In the genomic region with DNA sequence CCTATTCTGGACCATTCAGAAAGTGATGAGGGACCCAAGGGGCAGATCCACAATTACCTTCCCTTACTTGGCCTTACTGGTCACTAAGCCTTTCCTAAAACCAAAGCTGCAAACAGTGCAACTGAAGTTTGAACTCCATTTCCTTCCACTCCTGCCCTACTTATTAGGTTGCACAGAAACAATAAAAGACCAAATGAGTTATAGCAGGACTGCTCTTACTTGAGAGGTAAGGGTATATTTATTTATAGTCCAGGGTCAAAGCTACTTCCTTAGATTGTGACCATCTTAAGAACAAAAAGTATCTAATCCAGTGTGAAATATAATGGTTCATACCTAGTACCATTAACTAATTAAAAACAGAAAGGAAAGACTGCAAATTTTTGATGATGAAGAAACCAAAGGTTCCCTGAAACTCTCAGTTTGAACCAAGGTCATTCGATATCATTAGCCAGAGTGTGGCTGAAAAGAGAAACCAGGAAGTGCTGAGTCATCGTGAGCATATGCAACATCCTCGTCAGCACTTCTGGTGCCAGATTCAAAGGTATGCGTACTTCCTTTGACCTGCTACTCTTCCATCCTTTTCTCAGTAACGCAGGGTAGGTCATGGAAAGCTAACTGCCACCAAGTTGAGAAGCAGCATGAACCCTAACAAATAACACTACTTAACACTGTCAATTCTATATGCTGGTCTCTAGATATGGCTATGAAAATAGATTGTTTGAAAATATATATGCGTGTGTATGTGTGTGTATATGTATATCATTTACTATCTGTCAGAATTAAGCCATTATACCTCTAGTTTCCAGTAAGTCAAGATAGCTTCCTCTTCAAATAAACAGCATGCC, we compare ENCODE assay signal across 8 cellular contexts. TPM values are rescaled to one million over a fixed set of nuclear protein-coding genes. Genes with fewer than 3 reads are reported as not detected.
A peak's percentile ranks its signal among the peaks of the same experiment; 100 is the strongest.
DNase-seq lines count a peak whose midpoint lies in the region; ATAC-seq and TF ChIP-seq lines count a peak whose summit lies in the region.

No MANE protein-coding gene starts in this region.

- peak; percentile 68 to 81 (median 74) for DNase-seq in CD4-positive, alpha-beta memory T cell
- DNase-seq in NOMO-1 treated with DMSO at 0.1 percent for 48 hours (lab: John Stamatoyannopoulos, UW; ENCODE audit: unreplicated experiment): peak; percentile 99
- peak; percentile 21 for DNase-seq in germinal center (ENCODE audit: low spot score)
- DNase-seq in trophoblast cell: peak; percentile 27 to 68
- no peak for DNase-seq in cerebellar nuclear complex (lab: John Stamatoyannopoulos, UW)

- peak overlapping the region in 1 of 2 donors; percentile 28 for H3K4me3 ChIP-seq in CD4-positive, alpha-beta memory T cell (ENCODE audit: low read length in 2 of 2)
- no peak overlapping the region for H3K4me3 ChIP-seq in trophoblast cell (ENCODE audit: low read depth, low read length)

- peak overlapping the region; percentile 69 to 96 (median 81) for H3K27ac Mint-ChIP-seq in CD4-positive, alpha-beta memory T cell
- peak overlapping the region; percentile 98 for H3K27ac Mint-ChIP-seq in activated T-helper 17 cell treated with anti-CD3 and anti-CD28 coated beads, Interleukin-2, amount 50 U/mL, for 72 hours

- peak; percentile 78 for ATAC-seq in HG03159 (IDR thresholded peaks at IDR 0.05; ENCODE audit: unreplicated experiment)
- peak; percentile 65 for ATAC-seq in activated T-helper 17 cell treated with anti-CD3 and anti-CD28 coated beads, Interleukin-2, amount 50 U/mL, for 72 hours (replicated peaks)

- no peak overlapping the region for H2BK5ac ChIP-seq in trophoblast cell (ENCODE audit: low read depth, low read length, poor library complexity)

- H3K4me1 ChIP-seq in CD4-positive, alpha-beta memory T cell (ENCODE audit: insufficient read depth, low read length): peaks cover 37% of the 10 kb centered on the region
- peaks cover 0 to 2% of the 10 kb centered on the region in 2 experiments for H3K4me1 ChIP-seq in trophoblast cell (ENCODE audit: control insufficient read depth in 1 of 2, insufficient read depth in 2 of 2, low read length in 2 of 2)

- no peak overlapping the region for H3K23ac ChIP-seq in trophoblast cell (ENCODE audit: low read length)

- no peaks in the 10 kb centered on the region for H3K36me3 ChIP-seq in CD4-positive, alpha-beta memory T cell (ENCODE audit: insufficient read depth, low read length)
- no peaks in the 10 kb centered on the region for H3K36me3 ChIP-seq in trophoblast cell (ENCODE audit: control insufficient read depth in 1 of 2, insufficient read depth in 2 of 2, low read length in 2 of 2)

- peak overlapping the region; percentile 66 to 87 (median 80) for H3K4me3 Mint-ChIP-seq in CD4-positive, alpha-beta memory T cell
- peak overlapping the region; percentile 79 for H3K4me3 Mint-ChIP-seq in activated T-helper 17 cell treated with anti-CD3 and anti-CD28 coated beads, Interleukin-2, amount 50 U/mL, for 72 hours

- H3K79me1 ChIP-seq in trophoblast cell (ENCODE audit: low read length): peaks cover 1% of the 10 kb centered on the region

- H3K36me3 Mint-ChIP-seq in CD4-positive, alpha-beta memory T cell: peaks cover 3% of the 10 kb centered on the region in 2 donors
- H3K36me3 Mint-ChIP-seq in activated T-helper 17 cell treated with anti-CD3 and anti-CD28 coated beads, Interleukin-2, amount 50 U/mL, for 72 hours (ENCODE audit: low read depth): peaks cover 83% of the 10 kb centered on the region

- H4K8ac ChIP-seq in trophoblast cell (ENCODE audit: low read depth, low read length): no peak overlapping the region

- no peaks in the 10 kb centered on the region for H3K27me3 ChIP-seq in CD4-positive, alpha-beta memory T cell (ENCODE audit: insufficient read depth, low read length)
- H3K27me3 ChIP-seq in trophoblast cell (ENCODE audit: insufficient read depth, low read length): no peaks in the 10 kb centered on the region

- no peak overlapping the region for H3K14ac ChIP-seq in trophoblast cell (ENCODE audit: low read length)

- H3K9me3 Mint-ChIP-seq in CD4-positive, alpha-beta memory T cell: no peaks in the 10 kb centered on the region
- H3K9me3 Mint-ChIP-seq in activated T-helper 17 cell treated with anti-CD3 and anti-CD28 coated beads, Interleukin-2, amount 50 U/mL, for 72 hours: no peaks in the 10 kb centered on the region

- peak overlapping the region; percentile 46 for H3K27ac ChIP-seq in CD4-positive, alpha-beta memory T cell (ENCODE audit: low read depth, low read length)
- no peak overlapping the region for H3K27ac ChIP-seq in trophoblast cell (ENCODE audit: low read depth, low read length)

- H3K27me3 Mint-ChIP-seq in CD4-positive, alpha-beta memory T cell: no peaks in the 10 kb centered on the region
- H3K27me3 Mint-ChIP-seq in activated T-helper 17 cell treated with anti-CD3 and anti-CD28 coated beads, Interleukin-2, amount 50 U/mL, for 72 hours: no peaks in the 10 kb centered on the region

- H3K18ac ChIP-seq in trophoblast cell (ENCODE audit: low read length): no peak overlapping the region

- H2BK120ac ChIP-seq in trophoblast cell (ENCODE audit: insufficient read depth, low read length, poor library complexity): no peak overlapping the region

- CTCF ChIA-PET in CD4-positive, alpha-beta memory T cell (lab: Charles Lee; ENCODE audit: partially characterized antibody): interaction anchor here (0.8 to 13.5 kb wide), 2 partner anchors 23 to 176 kb away, joined by 3 to 122 read pairs; no protein-coding TSS in a partner anchor

- POLR2A ChIA-PET in CD4-positive, alpha-beta memory T cell (lab: Charles Lee; ENCODE audit: partially characterized antibody): interaction anchor here (1.1 to 8.2 kb wide), 4 partner anchors 11 to 92 kb away, joined by 4 to 82 read pairs (median 8); a partner anchor contains a TSS

- no peak overlapping the region for H3K4ac ChIP-seq in trophoblast cell (ENCODE audit: low read depth, low read length)

- no peak overlapping the region for H3K4me2 ChIP-seq in trophoblast cell (ENCODE audit: low read length)

- intact Hi-C loops in CD4-positive, alpha-beta memory T cell (cut with micrococcal nuclease): loop anchor here (1.0 to 10.0 kb wide), 2 partner anchors 23 to 1845 kb away; a partner anchor contains a TSS

- TF ChIP-seq POLR2A in GM19099 (IDR thresholded peaks at IDR 0.05; ENCODE audit: extremely low read depth, insufficient read length, low read depth): peak; percentile 36

- no peaks in the 10 kb centered on the region for H3K9me3 ChIP-seq in CD4-positive, alpha-beta memory T cell (ENCODE audit: control insufficient read depth in 1 of 2, low read length in 2 of 2)
- H3K9me3 ChIP-seq in trophoblast cell (ENCODE audit: insufficient read depth, low read depth, low read length): no peaks in the 10 kb centered on the region

- H4K12ac ChIP-seq in trophoblast cell (ENCODE audit: low read depth, low read length): no peak overlapping the region

- H3K79me2 ChIP-seq in trophoblast cell (ENCODE audit: control insufficient read depth, insufficient read depth, low read length, poor library complexity): no peaks in the 10 kb centered on the region

- H4K91ac ChIP-seq in trophoblast cell (ENCODE audit: low read depth, low read length): no peak overlapping the region

- H2AFZ ChIP-seq in trophoblast cell (ENCODE audit: insufficient read depth, low read length, poor library complexity): no peak overlapping the region

- H2BK12ac ChIP-seq in trophoblast cell (ENCODE audit: low read length): no peak overlapping the region

- WGBS in trophoblast cell (ENCODE audit: extremely low coverage, insufficient coverage, insufficient read length): no CpG with 5 or more reads among the region's 6 CpGs

- H3K9ac ChIP-seq in trophoblast cell (ENCODE audit: low read length): no peak overlapping the region

- H2AK5ac ChIP-seq in trophoblast cell (ENCODE audit: low read length): no peak overlapping the region

- peaks cover 32 to 53% (median 39%) of the 10 kb centered on the region in 4 donors for H3K4me1 Mint-ChIP-seq in CD4-positive, alpha-beta memory T cell
- H3K4me1 Mint-ChIP-seq in activated T-helper 17 cell treated with anti-CD3 and anti-CD28 coated beads, Interleukin-2, amount 50 U/mL, for 72 hours: peaks cover 35% of the 10 kb centered on the region

RNA-seq across cellular contexts. Expression of a gene that starts 26.8 kb away (rescaled TPM):
- 10 to 100 TPM; 21.2 to 23.6 TPM for total RNA-seq in CD4-positive, alpha-beta memory T cell
- 10 to 100 TPM; 18.4 to 21.0 TPM for polyA plus RNA-seq in CD4-positive, alpha-beta memory T cell
- 100 to 1,000 TPM; 151 to 222 TPM for total RNA-seq in activated T-helper 17 cell treated with anti-CD3 and anti-CD28 coated beads, Interleukin-2, amount 50 U/mL, for 72 hours
- polyA plus RNA-seq in trophoblast cell (2013): 29.5 and 33.6 TPM in 2 replicates

Comparison
In these comparisons a context has a peak if more than half of its experiments do, and no peak if none do; other contexts are left out.
1. DNase-seq: peak in CD4-positive, alpha-beta memory T cell (5 of 5), NOMO-1 treated with DMSO at 0.1 percent for 48 hours (single experiment), germinal center (single experiment) and trophoblast cell (2 of 2); none in cerebellar nuclear complex (0 of 2).
2. RNA of a gene that starts 26.8 kb away (total RNA-seq): 151 to 222 TPM in activated T-helper 17 cell treated with anti-CD3 and anti-CD28 coated beads, Interleukin-2, amount 50 U/mL, for 72 hours; 21.2 to 23.6 TPM in CD4-positive, alpha-beta memory T cell; every median in the first group is over 4 times any median in the second.